ENCODE assay signal across 17 cellular contexts in genomic region chr17:81840059-81840458, GRCh38. TPM values are rescaled to one million over a fixed set of nuclear protein-coding genes. Genes with fewer than 3 reads are reported as not detected.
"Had no signal": no experiment of that assay in that cellular context is flagged by ENCODE, and none has a peak within 500 bp of the region (broad histone marks: within the 10 kb centered on the region; RNA-seq: fewer than 3 reads in every experiment).

No MANE protein-coding gene starts in this region.

RNA-seq across cellular contexts. Expression of gene PPP1R27, which starts 5.2 kb away (rescaled TPM):
- total RNA-seq: dermis blood vessel endothelial cell; endothelial cell of umbilical vein; gastroesophageal sphincter; heart left ventricle; hepatocyte; kidney; left lobe of liver; lung microvascular endothelial cell; mesothelial cell of epicardium; natural killer cell treated with Interleukin-12 subunit alpha and Interleukin-12 subunit beta and Interleukin-15 and Interleukin-18, amount 100 ng/mL, for 72 hours; neural crest cell; posterior vena cava; right atrium auricular region; sciatic nerve; thoracic aorta; upper lobe of left lung had no signal
- polyA plus RNA-seq: endothelial cell of umbilical vein, heart left ventricle had no signal

RNA-seq across cellular contexts. Expression of gene GCGR, which starts 36.1 kb away (rescaled TPM):
- total RNA-seq: endothelial cell of umbilical vein; heart left ventricle; lung microvascular endothelial cell; natural killer cell treated with Interleukin-12 subunit alpha and Interleukin-12 subunit beta and Interleukin-15 and Interleukin-18, amount 100 ng/mL, for 72 hours; neural crest cell; omental fat pad; posterior vena cava; right atrium auricular region; thoracic aorta had no signal
- polyA plus RNA-seq: endothelial cell of umbilical vein, heart left ventricle had no signal
